In genomic region chr4:122762520-122762919, GRCh38 we compare ENCODE assay signal across 1 cellular context.
TF ChIP-seq lines count a peak whose summit lies in the region.

No MANE protein-coding gene starts in this region.

TF ChIP-seq in IMR-90, 13 proteins besides CTCF, POLR2A, EP300 and RAD21:
- no peak for TF ChIP-seq FOS (IDR thresholded peaks at IDR 0.05; ENCODE audit: low read depth, low read length)
